ENCODE assay signal across 1 cellular context in genomic region chr17:39943702-39944392, GRCh38.
TF ChIP-seq lines count a peak whose summit lies in the region.

No MANE protein-coding gene starts in this region.

TF ChIP-seq in IMR-90, 13 proteins besides CTCF, POLR2A, EP300 and RAD21 (continued from another document):
- TF ChIP-seq MAFK (IDR thresholded peaks at IDR 0.05; ENCODE audit: low read depth, low read length) (no peak), ELK1 (IDR thresholded peaks at IDR 0.05; ENCODE audit: borderline replicate concordance, low read depth, low read length) (no peak), RCOR1 (IDR thresholded peaks at IDR 0.05; ENCODE audit: insufficient replicate concordance, low read length) (no peak), CHD1 (IDR thresholded peaks at IDR 0.05; ENCODE audit: low read depth, low read length) (no peak), NFE2L2 (IDR thresholded peaks at IDR 0.05; ENCODE audit: low read depth, low read length) (no peak), MAZ (IDR thresholded peaks at IDR 0.05; ENCODE audit: borderline replicate concordance, low read depth, low read length) (no peak), SMC3 (IDR thresholded peaks at IDR 0.05; ENCODE audit: low read depth, low read length) (no peak), CEBPB (IDR thresholded peaks at IDR 0.05; ENCODE audit: low read depth, low read length) (no peak), MXI1 (IDR thresholded peaks at IDR 0.05; ENCODE audit: borderline replicate concordance, low read depth, low read length) (no peak)
- TF ChIP-seq, protein P1, sequence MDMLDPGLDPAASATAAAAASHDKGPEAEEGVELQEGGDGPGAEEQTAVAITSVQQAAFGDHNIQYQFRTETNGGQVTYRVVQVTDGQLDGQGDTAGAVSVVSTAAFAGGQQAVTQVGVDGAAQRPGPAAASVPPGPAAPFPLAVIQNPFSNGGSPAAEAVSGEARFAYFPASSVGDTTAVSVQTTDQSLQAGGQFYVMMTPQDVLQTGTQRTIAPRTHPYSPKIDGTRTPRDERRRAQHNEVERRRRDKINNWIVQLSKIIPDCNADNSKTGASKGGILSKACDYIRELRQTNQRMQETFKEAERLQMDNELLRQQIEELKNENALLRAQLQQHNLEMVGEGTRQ (IDR thresholded peaks at IDR 0.05; ENCODE audit: low read depth, low read length), result no peak
TF ChIP-seq in IMR-90: peak in this region for 0.
